In the genomic region with DNA sequence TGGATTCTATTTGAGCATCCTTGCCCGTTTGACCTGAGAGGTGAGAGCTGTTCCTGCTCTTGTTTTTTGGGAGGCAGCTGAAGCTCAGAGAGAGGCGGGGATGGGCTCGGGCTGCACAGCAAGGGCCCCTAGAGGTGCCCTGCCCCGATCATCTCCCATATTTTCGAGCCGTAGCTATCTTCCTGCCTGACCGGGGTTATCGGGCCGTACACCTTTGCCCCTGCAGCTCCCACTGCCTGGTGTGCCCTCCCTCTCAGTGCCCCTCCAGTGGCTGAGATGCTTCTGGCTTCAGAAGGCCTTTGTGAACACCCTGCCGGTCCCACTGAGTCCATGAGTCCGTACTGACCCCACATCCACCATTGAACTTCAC, we compare ENCODE assay signal across 16 cellular contexts.
"Had no signal": no experiment of that assay in that cellular context is flagged by ENCODE, and none has a peak within 500 bp of the region (broad histone marks: within the 10 kb centered on the region; RNA-seq: fewer than 3 reads in every experiment).

No MANE protein-coding gene starts in this region.

- H2AFZ ChIP-seq: parathyroid adenoma had no signal

- H3K9me3 ChIP-seq: body of pancreas had no signal

- ATAC-seq: activated CD8-positive, alpha-beta memory T cell treated with anti-CD3 and anti-CD28 coated beads, Interleukin-2, amount 10 ng/mL, durations not matched to agents 7 days and 5 days; body of pancreas; left lobe of liver; T-cell had no signal

- DNase-seq: activated CD4-positive, alpha-beta T cell treated with anti-CD3 and anti-CD28 coated beads, Interleukin-2, amount 50 U/mL, for 48 hours; activated CD8-positive, alpha-beta memory T cell treated with anti-CD3 and anti-CD28 coated beads, Interleukin-2, amount 10 ng/mL, durations not matched to agents 7 days and 5 days; activated T-cell treated with anti-CD3 and anti-CD28 coated beads, Interleukin-2, amount 50 U/mL, for 1 hour; amygdala; body of pancreas; caudate nucleus; cortex of kidney; effector CD8-positive, alpha-beta T cell; mammary epithelial cell; stimulated activated CD4-positive, alpha-beta T cell treated with anti-CD3 and anti-CD28 coated beads, Interleukin-15, amount 100 ng/mL, for 24 hours; stimulated activated CD4-positive, alpha-beta T cell treated with anti-CD3 and anti-CD28 coated beads, Interleukin-4, amount 100 ng/mL, for 1 hour; stimulated activated naive CD4-positive, alpha-beta T cell treated with Interleukin-2 at 50 U/mL for 16 hours; T-helper 9 cell had no signal

- H3K27ac ChIP-seq: body of pancreas, parathyroid adenoma had no signal

- H3K4me1 ChIP-seq: parathyroid adenoma had no signal

- H3K4me3 ChIP-seq: body of pancreas had no signal

- H3K27me3 ChIP-seq: body of pancreas had no signal

- H3K9ac ChIP-seq: parathyroid adenoma had no signal
